Comparison of ENCODE assay signal across 20 cellular contexts in genomic region chr19:42461700-42462324, GRCh38. TPM values are rescaled to one million over a fixed set of nuclear protein-coding genes. Genes with fewer than 3 reads are reported as not detected.
DNase-seq lines count a peak whose midpoint lies in the region; ATAC-seq and TF ChIP-seq lines count a peak whose summit lies in the region.
"Had no signal": no experiment of that assay in that cellular context is flagged by ENCODE, and none has a peak within 500 bp of the region (broad histone marks: within the 10 kb centered on the region; RNA-seq: fewer than 3 reads in every experiment).

No MANE protein-coding gene starts in this region.

- H3K27me3 ChIP-seq in heart right ventricle (no peaks in the 10 kb centered on the region), mammary epithelial cell (ENCODE audit: insufficient read depth, low read length) (no peaks in the 10 kb centered on the region), testis (no peaks in the 10 kb centered on the region)
- H3K27me3 ChIP-seq: gastrocnemius medialis, neutrophil had no signal

- TF ChIP-seq CTCF in heart right ventricle (IDR thresholded peaks at IDR 0.05) (no peak), mammary epithelial cell (conservative IDR thresholded peaks at IDR 0.05 in 1 of 2, IDR thresholded peaks at IDR 0.05 in 1 of 2; ENCODE audit: extremely low read depth in 1 of 2, insufficient read depth in 1 of 2, low read depth in 1 of 2, low read length in 2 of 2) (no peak), testis (IDR thresholded peaks at IDR 0.05) (no peak)

- CTCF ChIA-PET in mammary epithelial cell (lab: Charles Lee; ENCODE audit: low non-redundant PET) = no interaction called here

- H3K4me2 ChIP-seq in mammary epithelial cell (ENCODE audit: insufficient read depth, low read depth, low read length) = no peak overlapping the region

- WGBS in heart right ventricle, 2 donors = 50% methylated on average over 4 of the region's 4 CpGs
- WGBS in mammary epithelial cell (ENCODE audit: low coverage, missing lambda C conversion rate) = 49% methylated on average over 4 of the region's 4 CpGs
- whole genome bisulfite sequencing in testis, 2 donors = 57 to 79% methylated on average over 4 of the region's 4 CpGs

- in situ Hi-C loops in mammary epithelial cell (cut with MboI; ENCODE audit: low sequenced_read_pairs in 2 of 2) = no loop called here

- ATAC-seq in heart right ventricle = peak in 7 of 8 donors; percentile 23 to 85 (median 58)
- no peak for ATAC-seq in Right ventricle myocardium inferior
- ATAC-seq in left colon = peak; percentile 37
- ATAC-seq in HG03045 (IDR thresholded peaks at IDR 0.05; ENCODE audit: unreplicated experiment) = no peak
- ATAC-seq: activated naive CD4-positive, alpha-beta T cell treated with anti-CD3 and anti-CD28 coated beads, Interleukin-2, amount 50 U/mL, for 72 hours had no signal

- dilution Hi-C loops in mammary epithelial cell (cut with HindIII; ENCODE audit: low sequenced_read_pairs) = no loop called here

- H3K27ac ChIP-seq in heart right ventricle = peak overlapping the region in 3 of 10 donors; percentile 6 to 50 (median 37)
- no peak overlapping the region for H3K27ac ChIP-seq in mammary epithelial cell (ENCODE audit: insufficient read depth, low read depth, low read length)
- H3K27ac ChIP-seq in testis = peak overlapping the region; percentile 55 to 74
- H3K27ac ChIP-seq: gastrocnemius medialis, neutrophil had no signal

- H3K4me1 ChIP-seq in heart right ventricle (peaks cover 0 to 35% (median 15%) of the 10 kb centered on the region in 9 donors), mammary epithelial cell (ENCODE audit: insufficient read depth, low read length) (peaks cover 10% of the 10 kb centered on the region), testis (peaks cover 23% of the 10 kb centered on the region)
- H3K4me1 ChIP-seq: gastrocnemius medialis had no signal

- H2AFZ ChIP-seq in mammary epithelial cell (ENCODE audit: low read depth, low read length) = peak overlapping the region; percentile 87

- H3K79me2 ChIP-seq in mammary epithelial cell (ENCODE audit: insufficient read depth, low read length) = no peaks in the 10 kb centered on the region

- H3K36me3 ChIP-seq in heart right ventricle (no peaks in the 10 kb centered on the region), mammary epithelial cell (ENCODE audit: insufficient read depth, low read length) (no peaks in the 10 kb centered on the region), testis (ENCODE audit: low read depth, missing control alignments) (no peaks in the 10 kb centered on the region)
- H3K36me3 ChIP-seq: gastrocnemius medialis, neutrophil had no signal

- no peak for TF ChIP-seq POLR2A in testis (IDR thresholded peaks at IDR 0.05)

- no peaks in the 10 kb centered on the region for H4K20me1 ChIP-seq in mammary epithelial cell (ENCODE audit: insufficient read depth, low read length)

- no peaks in the 10 kb centered on the region for H3K9me3 ChIP-seq in heart right ventricle
- H3K9me3 ChIP-seq in mammary epithelial cell (replicated peaks; ENCODE audit: insufficient read depth, low read length) = no peaks in the 10 kb centered on the region
- no peaks in the 10 kb centered on the region for H3K9me3 ChIP-seq in testis
- H3K9me3 ChIP-seq: gastrocnemius medialis, neutrophil had no signal

- peak in 1 of 2 donors; percentile 12 for DNase-seq in heart right ventricle
- DNase-seq in Right ventricle myocardium inferior (ENCODE audit: missing footprints) = no peak
- DNase-seq in mammary epithelial cell = peak; percentile 63
- no peak for DNase-seq in left colon
- DNase-seq in testis = peak; percentile 74
- no peak for DNase-seq in activated T-cell treated with anti-CD3 and anti-CD28 coated beads, Interleukin-2, amount 50 U/mL, for 1 hour
- no peak for DNase-seq in SIG-M5 treated with dmso at 0.1 percent for 504 hours (lab: John Stamatoyannopoulos, UW; ENCODE audit: unreplicated experiment)
- DNase-seq: activated CD4-positive, alpha-beta T cell treated with anti-CD3 and anti-CD28 coated beads, Interleukin-2, amount 10 ng/mL, durations not matched to agents 24 days and 14 days; CD4-positive, alpha-beta T cell; EL; gastrocnemius medialis; mesendoderm; NCI-H2029; NCI-H510A; OCI-M1 had no signal

- H3K9ac ChIP-seq in mammary epithelial cell (ENCODE audit: insufficient read depth, low read length) = peak overlapping the region; percentile 3

- BruUV-seq in mammary epithelial cell (replicated peaks; lab: Mats Ljungman, UMichigan) = no TSS peak

- no peak overlapping the region for H3K4me3 ChIP-seq in heart right ventricle
- H3K4me3 ChIP-seq in mammary epithelial cell (replicated peaks in 1 of 3; ENCODE audit: insufficient read depth in 1 of 3, low read depth in 2 of 3, low read length in 3 of 3) = no peak overlapping the region
- H3K4me3 ChIP-seq in testis = no peak overlapping the region
- H3K4me3 ChIP-seq: gastrocnemius medialis had no signal

- intact Hi-C loops in heart right ventricle (cut with DNase I) = loop anchor here in 1 of 10 donors (5.0 kb wide), 1 partner anchor 35 kb away; no protein-coding TSS in a partner anchor
- intact Hi-C loops in Right ventricle myocardium inferior (cut with DNase I) = no loop called here
- intact Hi-C loops in mammary epithelial cell (cut with micrococcal nuclease) = no loop called here
- intact Hi-C loops in left colon (cut with DNase I, micrococcal nuclease) = no loop called here
- intact Hi-C loops in testis (cut with DNase I; ENCODE audit: low total_unique reads) = no loop called here

RNA-seq across cellular contexts. Expression of gene CXCL17, which starts 19.1 kb away (rescaled TPM):
- not detected for total RNA-seq in heart right ventricle
- under 1 TPM in 1 of 2 donors, not detected in 1; 0.03 TPM for polyA plus RNA-seq in heart right ventricle
- not detected for total RNA-seq in Right ventricle myocardium inferior
- under 1 TPM in 1 of 2 donors, not detected in 1; 0.17 TPM for total RNA-seq in mammary epithelial cell
- not detected for polyA plus RNA-seq in mammary epithelial cell
- not detected for polyA minus RNA-seq in mammary epithelial cell
- total RNA-seq in left colon = not detected
- not detected for total RNA-seq in testis
- polyA plus RNA-seq in testis (ENCODE audit: insufficient read depth, low read depth, low replicate concordance) = not detected
- total RNA-seq: A172; activated CD4-positive, alpha-beta T cell treated with anti-CD3 and anti-CD28 coated beads, Interleukin-2, amount 10 ng/mL, durations not matched to agents 24 days and 14 days; activated naive CD4-positive, alpha-beta T cell treated with anti-CD3 and anti-CD28 coated beads, Interleukin-2, amount 50 U/mL, for 72 hours; CD4-positive, alpha-beta T cell; gastrocnemius medialis; skeletal muscle tissue had no signal

RNA-seq across cellular contexts. Expression of gene LIPE, which starts 34.6 kb away (rescaled TPM):
- total RNA-seq in heart right ventricle (100 to 1,000 TPM in 1 of 10 donors, 10 to 100 TPM in 9; 39.4 to 109 (median 53.8) TPM), Right ventricle myocardium inferior (67.7 TPM), mammary epithelial cell (1 to 10 TPM; 1.7 to 7.1 TPM), left colon (1 to 10 TPM; 7.1 to 9.7 TPM), testis (10 to 100 TPM; 49.2 to 73.5 TPM)
- polyA plus RNA-seq in heart right ventricle (10 to 100 TPM; 60.6 to 80.7 TPM), mammary epithelial cell (5.6 TPM), testis (ENCODE audit: insufficient read depth, low read depth, low replicate concordance) (131 TPM)
- 1.7 TPM for polyA minus RNA-seq in mammary epithelial cell
- total RNA-seq: A172 had no signal

Comparison
In these comparisons a context has a peak if more than half of its experiments do, and no peak if none do; other contexts are left out.
1. ATAC-seq: peak in heart right ventricle (7 of 8) and left colon (single experiment); none in Right ventricle myocardium inferior (single experiment) and HG03045 (single experiment).
2. DNase-seq: peak in mammary epithelial cell (single experiment) and testis (single experiment); none in Right ventricle myocardium inferior (single experiment), left colon (0 of 2), activated T-cell treated with anti-CD3 and anti-CD28 coated beads, Interleukin-2, amount 50 U/mL, for 1 hour (single experiment) and SIG-M5 treated with dmso at 0.1 percent for 504 hours (single experiment).